ENCODE assay signal across 11 cellular contexts in the genomic region with DNA sequence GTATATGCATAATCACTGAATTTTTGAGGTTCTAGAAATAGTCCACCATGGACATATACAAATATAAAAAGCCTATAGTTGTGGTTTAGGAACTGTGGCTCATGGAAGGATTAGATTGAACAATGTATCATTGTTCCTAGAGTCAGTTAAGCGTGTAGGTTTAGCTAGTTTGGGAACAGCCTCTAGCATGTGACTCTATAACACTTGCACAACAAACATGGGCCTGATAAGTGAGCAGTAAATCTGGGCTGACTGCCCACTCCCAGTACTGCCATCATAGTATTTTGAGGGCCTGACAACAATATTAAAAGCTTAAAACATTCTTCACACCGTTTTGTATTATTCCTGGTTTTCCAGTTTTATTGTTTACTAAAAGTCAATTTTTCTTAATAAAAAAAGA. TPM values are rescaled to one million over a fixed set of nuclear protein-coding genes. Genes with fewer than 3 reads are reported as not detected.
DNase-seq lines count a peak whose midpoint lies in the region; TF ChIP-seq lines count a peak whose summit lies in the region.
"Had no signal": no experiment of that assay in that cellular context is flagged by ENCODE, and none has a peak within 500 bp of the region (broad histone marks: within the 10 kb centered on the region; RNA-seq: fewer than 3 reads in every experiment).

No MANE protein-coding gene starts in this region.

- H3K27ac ChIP-seq in endodermal cell (ENCODE audit: low read depth, low read length) (no peak overlapping the region), liver (ENCODE audit: low read depth in 1 of 2, low read length in 2 of 2) (no peak overlapping the region)

- H3K27me3 Mint-ChIP-seq in endodermal cell (ENCODE audit: insufficient read depth) (no peaks in the 10 kb centered on the region), type B pancreatic cell (no peaks in the 10 kb centered on the region)

- peak in 1 of 2 donors; percentile 30 for TF ChIP-seq RAD21 in liver (IDR thresholded peaks at IDR 0.05)

- H3K4me3 ChIP-seq in endodermal cell (ENCODE audit: low read length) (no peak overlapping the region), liver (ENCODE audit: low read depth in 1 of 3, low read length in 3 of 3) (no peak overlapping the region)

- no peaks in the 10 kb centered on the region for H3K9me3 Mint-ChIP-seq in endodermal cell
- no peaks in the 10 kb centered on the region for H3K9me3 Mint-ChIP-seq in type B pancreatic cell
- H3K9me3 Mint-ChIP-seq: natural killer cell had no signal

- H3K4me3 Mint-ChIP-seq in endodermal cell (no peak overlapping the region), type B pancreatic cell (no peak overlapping the region)
- H3K4me3 Mint-ChIP-seq: natural killer cell had no signal

- WGBS in endodermal cell (ENCODE audit: insufficient coverage in 1 of 2, insufficient read length in 1 of 2), 2 experiments, result 72% methylated on average over 2 of the region's 2 CpGs; no CpG with 5 or more reads in 1 of the 2 experiments
- 30% methylated on average over 2 of the region's 2 CpGs for WGBS in liver

- peaks cover 8% of the 10 kb centered on the region for H3K36me3 Mint-ChIP-seq in endodermal cell (ENCODE audit: low read depth)
- H3K36me3 Mint-ChIP-seq in type B pancreatic cell, result peaks cover 20% of the 10 kb centered on the region
- H3K36me3 Mint-ChIP-seq: natural killer cell had no signal

- H3K4me1 Mint-ChIP-seq in endodermal cell, result peaks cover 50% of the 10 kb centered on the region
- H3K4me1 Mint-ChIP-seq in type B pancreatic cell (ENCODE audit: unreplicated experiment), result peaks cover 54% of the 10 kb centered on the region
- H3K4me1 Mint-ChIP-seq: natural killer cell had no signal

- no peaks in the 10 kb centered on the region for H3K4me1 ChIP-seq in endodermal cell (ENCODE audit: control insufficient read depth, insufficient read depth, low read length)
- H3K4me1 ChIP-seq in liver (ENCODE audit: control insufficient read depth in 4 of 4, insufficient read depth in 4 of 4, low read length in 3 of 4), result peaks cover 0 to 1% (median under 1%) of the 10 kb centered on the region in 4 donors

- no peak overlapping the region for H3K9ac ChIP-seq in endodermal cell (ENCODE audit: extremely low read depth, low read length, poor library complexity, severe bottlenecking)
- H3K9ac ChIP-seq in liver (ENCODE audit: low read depth in 1 of 2, low read length in 2 of 2), result no peak overlapping the region

- DNase-seq in DMS53 (lab: John Stamatoyannopoulos, UW) (peak; percentile 22), DMS53 treated with DMSO at 0.1 percent for 48 hours (lab: John Stamatoyannopoulos, UW; ENCODE audit: unreplicated experiment) (no peak), endodermal cell (no peak), type B pancreatic cell (ENCODE audit: extremely low spot score, unreplicated experiment) (no peak), middle frontal gyrus (ENCODE audit: extremely low spot score, low spot score) (no peak), AML-193 (lab: John Stamatoyannopoulos, UW) (no peak)
- no peak for DNase-seq in activated CD4-positive, alpha-beta T cell treated with anti-CD3 and anti-CD28 coated beads, Interleukin-2, amount 50 U/mL, for 1 hour
- DNase-seq: natural killer cell, NCI-H2081, T-helper 9 cell had no signal

- H3K27me3 ChIP-seq in endodermal cell (ENCODE audit: control insufficient read depth, insufficient read depth, low read length, poor library complexity, severe bottlenecking) (no peaks in the 10 kb centered on the region), liver (ENCODE audit: control insufficient read depth in 4 of 4, insufficient read depth in 4 of 4, low read length in 3 of 4) (no peaks in the 10 kb centered on the region)

- TF ChIP-seq CTCF in endodermal cell (conservative IDR thresholded peaks at IDR 0.05) (no peak), liver (IDR thresholded peaks at IDR 0.05; ENCODE audit: low read depth, low read length, missing input control) (no peak), type B pancreatic cell (conservative IDR thresholded peaks at IDR 0.05) (no peak)

- H3K36me3 ChIP-seq in endodermal cell (ENCODE audit: control insufficient read depth, insufficient read depth, low read length), result peaks cover 39% of the 10 kb centered on the region
- no peaks in the 10 kb centered on the region for H3K36me3 ChIP-seq in liver (ENCODE audit: control insufficient read depth in 4 of 4, insufficient read depth in 3 of 4, low read depth in 1 of 4, low read length in 3 of 4)

- H3K9me3 ChIP-seq in endodermal cell (ENCODE audit: control insufficient read depth, low read length) (no peaks in the 10 kb centered on the region), liver (ENCODE audit: control insufficient read depth in 4 of 4, low read length in 3 of 4) (no peaks in the 10 kb centered on the region)

- peak overlapping the region; percentile 29 for H3K27ac Mint-ChIP-seq in endodermal cell
- H3K27ac Mint-ChIP-seq in type B pancreatic cell, result peak overlapping the region; percentile 88
- H3K27ac Mint-ChIP-seq: natural killer cell had no signal

TF ChIP-seq in liver, 16 proteins besides CTCF, POLR2A, EP300 and RAD21:
- TF ChIP-seq, protein P1, sequence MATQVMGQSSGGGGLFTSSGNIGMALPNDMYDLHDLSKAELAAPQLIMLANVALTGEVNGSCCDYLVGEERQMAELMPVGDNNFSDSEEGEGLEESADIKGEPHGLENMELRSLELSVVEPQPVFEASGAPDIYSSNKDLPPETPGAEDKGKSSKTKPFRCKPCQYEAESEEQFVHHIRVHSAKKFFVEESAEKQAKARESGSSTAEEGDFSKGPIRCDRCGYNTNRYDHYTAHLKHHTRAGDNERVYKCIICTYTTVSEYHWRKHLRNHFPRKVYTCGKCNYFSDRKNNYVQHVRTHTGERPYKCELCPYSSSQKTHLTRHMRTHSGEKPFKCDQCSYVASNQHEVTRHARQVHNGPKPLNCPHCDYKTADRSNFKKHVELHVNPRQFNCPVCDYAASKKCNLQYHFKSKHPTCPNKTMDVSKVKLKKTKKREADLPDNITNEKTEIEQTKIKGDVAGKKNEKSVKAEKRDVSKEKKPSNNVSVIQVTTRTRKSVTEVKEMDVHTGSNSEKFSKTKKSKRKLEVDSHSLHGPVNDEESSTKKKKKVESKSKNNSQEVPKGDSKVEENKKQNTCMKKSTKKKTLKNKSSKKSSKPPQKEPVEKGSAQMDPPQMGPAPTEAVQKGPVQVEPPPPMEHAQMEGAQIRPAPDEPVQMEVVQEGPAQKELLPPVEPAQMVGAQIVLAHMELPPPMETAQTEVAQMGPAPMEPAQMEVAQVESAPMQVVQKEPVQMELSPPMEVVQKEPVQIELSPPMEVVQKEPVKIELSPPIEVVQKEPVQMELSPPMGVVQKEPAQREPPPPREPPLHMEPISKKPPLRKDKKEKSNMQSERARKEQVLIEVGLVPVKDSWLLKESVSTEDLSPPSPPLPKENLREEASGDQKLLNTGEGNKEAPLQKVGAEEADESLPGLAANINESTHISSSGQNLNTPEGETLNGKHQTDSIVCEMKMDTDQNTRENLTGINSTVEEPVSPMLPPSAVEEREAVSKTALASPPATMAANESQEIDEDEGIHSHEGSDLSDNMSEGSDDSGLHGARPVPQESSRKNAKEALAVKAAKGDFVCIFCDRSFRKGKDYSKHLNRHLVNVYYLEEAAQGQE (IDR thresholded peaks at IDR 0.05), result no peak
- TF ChIP-seq, protein P2, sequence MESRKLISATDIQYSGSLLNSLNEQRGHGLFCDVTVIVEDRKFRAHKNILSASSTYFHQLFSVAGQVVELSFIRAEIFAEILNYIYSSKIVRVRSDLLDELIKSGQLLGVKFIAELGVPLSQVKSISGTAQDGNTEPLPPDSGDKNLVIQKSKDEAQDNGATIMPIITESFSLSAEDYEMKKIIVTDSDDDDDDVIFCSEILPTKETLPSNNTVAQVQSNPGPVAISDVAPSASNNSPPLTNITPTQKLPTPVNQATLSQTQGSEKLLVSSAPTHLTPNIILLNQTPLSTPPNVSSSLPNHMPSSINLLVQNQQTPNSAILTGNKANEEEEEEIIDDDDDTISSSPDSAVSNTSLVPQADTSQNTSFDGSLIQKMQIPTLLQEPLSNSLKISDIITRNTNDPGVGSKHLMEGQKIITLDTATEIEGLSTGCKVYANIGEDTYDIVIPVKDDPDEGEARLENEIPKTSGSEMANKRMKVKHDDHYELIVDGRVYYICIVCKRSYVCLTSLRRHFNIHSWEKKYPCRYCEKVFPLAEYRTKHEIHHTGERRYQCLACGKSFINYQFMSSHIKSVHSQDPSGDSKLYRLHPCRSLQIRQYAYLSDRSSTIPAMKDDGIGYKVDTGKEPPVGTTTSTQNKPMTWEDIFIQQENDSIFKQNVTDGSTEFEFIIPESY (IDR thresholded peaks at IDR 0.05), result no peak
- TF ChIP-seq YY1 (IDR thresholded peaks at IDR 0.05) (peak; percentile 45), JUND (IDR thresholded peaks at IDR 0.05) (no peak), TAF1 (conservative IDR thresholded peaks at IDR 0.05) (no peak), ATF3 (IDR thresholded peaks at IDR 0.05) (no peak), EGR1 (IDR thresholded peaks at IDR 0.05; ENCODE audit: low read depth in 2 of 2) (no peak), RXRA (IDR thresholded peaks at IDR 0.05) (peak in 1 of 2 donors; percentile 14), HNF4G (IDR thresholded peaks at IDR 0.05) (no peak), HNF4A (conservative IDR thresholded peaks at IDR 0.05) (peak in 1 of 2 donors; percentile 10), GABPA (IDR thresholded peaks at IDR 0.05 in 1 of 2, conservative IDR thresholded peaks at IDR 0.05 in 1 of 2) (no peak), NR2F2 (IDR thresholded peaks at IDR 0.05) (no peak)
- TF ChIP-seq, protein P3, sequence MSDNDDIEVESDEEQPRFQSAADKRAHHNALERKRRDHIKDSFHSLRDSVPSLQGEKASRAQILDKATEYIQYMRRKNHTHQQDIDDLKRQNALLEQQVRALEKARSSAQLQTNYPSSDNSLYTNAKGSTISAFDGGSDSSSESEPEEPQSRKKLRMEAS (IDR thresholded peaks at IDR 0.05), result peak; percentile 24

RNA-seq across cellular contexts. Expression of gene YAP1, which starts 47.0 kb away (rescaled TPM):
- total RNA-seq in endodermal cell (100 to 1,000 TPM; 224 to 228 TPM), liver (10 to 100 TPM; 17.6 to 65.6 TPM), type B pancreatic cell (ENCODE audit: low replicate concordance) (183 and 199 TPM in 2 replicates)
- polyA plus RNA-seq in endodermal cell (2013, experiment 1 of 2), result 132 TPM
- 122 TPM for polyA plus RNA-seq in endodermal cell (2013, experiment 2 of 2)
- polyA plus RNA-seq in liver, result 10 to 100 TPM in 1 of 2 donors, 1 to 10 TPM in 1; 3.7 to 19.1 TPM
- total RNA-seq: natural killer cell had no signal
